1 cellular context compared by ENCODE assay signal in the genomic region with DNA sequence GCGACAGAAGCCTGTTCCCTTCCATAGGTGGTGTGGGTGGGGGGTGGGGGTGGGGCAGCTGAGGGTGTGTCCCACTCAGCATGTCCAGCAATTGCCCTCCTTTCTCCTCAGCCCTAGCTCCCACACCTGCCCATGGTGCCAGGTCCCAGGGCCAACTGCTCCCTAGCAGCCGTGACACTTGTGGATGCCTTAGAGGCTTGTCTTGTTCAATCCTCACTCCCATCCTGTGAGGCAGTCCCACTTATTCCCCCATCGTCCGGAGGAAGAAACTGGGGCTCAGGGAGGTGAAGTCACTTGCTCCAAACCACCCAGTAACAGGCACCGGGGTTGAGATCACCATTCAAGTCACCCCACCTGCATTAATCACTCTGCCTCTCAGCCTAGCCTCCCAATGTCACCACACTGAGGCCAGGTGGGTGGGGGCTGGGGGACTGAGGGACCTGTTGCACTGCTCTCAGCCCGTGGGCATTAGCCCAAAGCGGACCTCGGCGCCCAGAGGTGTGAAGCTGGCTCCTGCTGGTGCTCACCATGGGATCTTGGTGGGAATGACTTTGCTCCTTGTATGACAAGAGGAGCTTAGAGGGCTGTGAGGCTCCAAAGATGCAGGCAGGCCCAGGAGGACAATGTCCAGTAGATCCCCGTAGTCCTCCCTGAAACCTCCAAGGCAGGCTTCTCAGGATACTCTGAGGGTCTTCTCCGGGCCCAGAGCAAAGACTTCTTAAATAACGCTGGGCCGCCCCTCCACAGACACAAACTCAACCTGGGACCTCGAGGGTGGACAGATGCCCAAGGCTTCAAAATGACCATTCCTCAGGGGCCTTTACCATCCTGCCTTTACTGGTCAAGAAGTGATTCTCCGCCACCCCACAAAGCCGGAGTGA.
TF ChIP-seq lines count a peak whose summit lies in the region.

No MANE protein-coding gene starts in this region.

TF ChIP-seq in IMR-90, 13 proteins besides CTCF, POLR2A, EP300 and RAD21:
- no peak for TF ChIP-seq CHD1 (IDR thresholded peaks at IDR 0.05; ENCODE audit: low read depth, low read length)
- TF ChIP-seq NFE2L2 (IDR thresholded peaks at IDR 0.05; ENCODE audit: low read depth, low read length), result no peak
- no peak for TF ChIP-seq BHLHE40 (IDR thresholded peaks at IDR 0.05; ENCODE audit: low read depth, low read length)
- TF ChIP-seq, protein P1, sequence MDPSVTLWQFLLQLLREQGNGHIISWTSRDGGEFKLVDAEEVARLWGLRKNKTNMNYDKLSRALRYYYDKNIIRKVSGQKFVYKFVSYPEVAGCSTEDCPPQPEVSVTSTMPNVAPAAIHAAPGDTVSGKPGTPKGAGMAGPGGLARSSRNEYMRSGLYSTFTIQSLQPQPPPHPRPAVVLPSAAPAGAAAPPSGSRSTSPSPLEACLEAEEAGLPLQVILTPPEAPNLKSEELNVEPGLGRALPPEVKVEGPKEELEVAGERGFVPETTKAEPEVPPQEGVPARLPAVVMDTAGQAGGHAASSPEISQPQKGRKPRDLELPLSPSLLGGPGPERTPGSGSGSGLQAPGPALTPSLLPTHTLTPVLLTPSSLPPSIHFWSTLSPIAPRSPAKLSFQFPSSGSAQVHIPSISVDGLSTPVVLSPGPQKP (IDR thresholded peaks at IDR 0.05; ENCODE audit: borderline replicate concordance, low read depth, low read length), result no peak
- no peak for TF ChIP-seq SMC3 (IDR thresholded peaks at IDR 0.05; ENCODE audit: low read depth, low read length)
- no peak for TF ChIP-seq CEBPB (IDR thresholded peaks at IDR 0.05; ENCODE audit: low read depth, low read length)
- TF ChIP-seq FOS (IDR thresholded peaks at IDR 0.05; ENCODE audit: low read depth, low read length), result no peak
- TF ChIP-seq, protein P2, sequence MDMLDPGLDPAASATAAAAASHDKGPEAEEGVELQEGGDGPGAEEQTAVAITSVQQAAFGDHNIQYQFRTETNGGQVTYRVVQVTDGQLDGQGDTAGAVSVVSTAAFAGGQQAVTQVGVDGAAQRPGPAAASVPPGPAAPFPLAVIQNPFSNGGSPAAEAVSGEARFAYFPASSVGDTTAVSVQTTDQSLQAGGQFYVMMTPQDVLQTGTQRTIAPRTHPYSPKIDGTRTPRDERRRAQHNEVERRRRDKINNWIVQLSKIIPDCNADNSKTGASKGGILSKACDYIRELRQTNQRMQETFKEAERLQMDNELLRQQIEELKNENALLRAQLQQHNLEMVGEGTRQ (IDR thresholded peaks at IDR 0.05; ENCODE audit: low read depth, low read length), result no peak
- TF ChIP-seq MAFK (IDR thresholded peaks at IDR 0.05; ENCODE audit: low read depth, low read length), result no peak
- TF ChIP-seq MAZ (IDR thresholded peaks at IDR 0.05; ENCODE audit: borderline replicate concordance, low read depth, low read length), result no peak
- no peak for TF ChIP-seq MXI1 (IDR thresholded peaks at IDR 0.05; ENCODE audit: borderline replicate concordance, low read depth, low read length)
- TF ChIP-seq RFX5 (IDR thresholded peaks at IDR 0.05; ENCODE audit: low read depth, low read length), result no peak
- no peak for TF ChIP-seq RCOR1 (IDR thresholded peaks at IDR 0.05; ENCODE audit: insufficient replicate concordance, low read length)
